Comparison of ENCODE assay signal across 18 cellular contexts in the genomic region with DNA sequence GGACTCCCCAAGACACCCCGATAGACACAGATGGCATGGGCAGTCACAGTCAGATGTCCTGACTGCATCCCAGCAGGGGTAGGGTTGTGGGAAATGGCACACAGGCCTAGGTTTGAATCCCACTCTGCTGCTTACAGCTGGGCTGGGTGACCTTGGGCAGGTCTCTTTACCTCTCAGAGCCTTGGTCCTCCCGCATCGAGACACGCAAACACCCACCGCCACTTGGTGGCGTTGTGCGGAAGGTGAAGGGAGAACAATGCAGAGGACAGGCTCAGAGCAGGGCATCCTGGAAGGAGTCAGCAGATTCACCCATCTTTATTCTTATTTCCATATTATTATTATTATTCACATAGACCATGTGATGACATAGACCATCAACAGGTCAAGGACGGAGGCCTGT.
DNase-seq lines count a peak whose midpoint lies in the region; ATAC-seq and TF ChIP-seq lines count a peak whose summit lies in the region.
"Had no signal": no experiment of that assay in that cellular context is flagged by ENCODE, and none has a peak within 500 bp of the region (broad histone marks: within the 10 kb centered on the region; RNA-seq: fewer than 3 reads in every experiment).

No MANE protein-coding gene starts in this region.

- H3K27ac ChIP-seq in OCI-LY3 (ENCODE audit: low read length) (no peak overlapping the region), endodermal cell (ENCODE audit: low read depth, low read length) (no peak overlapping the region)
- H3K27ac ChIP-seq: BLaER1 had no signal

- no peak overlapping the region for H3K4me3 ChIP-seq in OCI-LY3 (ENCODE audit: low read length)
- H3K4me3 ChIP-seq in endodermal cell (ENCODE audit: low read length) = no peak overlapping the region
- H3K4me3 ChIP-seq: BLaER1, HAP-1 had no signal

- no peaks in the 10 kb centered on the region for H4K20me1 ChIP-seq in OCI-LY3 (ENCODE audit: insufficient read depth, low read length)
- H4K20me1 ChIP-seq: BLaER1 had no signal

- H3K9me3 Mint-ChIP-seq in endodermal cell = no peaks in the 10 kb centered on the region
- H3K9me3 Mint-ChIP-seq: stimulated activated naive CD8-positive, alpha-beta T cell treated with anti-CD3 and anti-CD28 coated beads, Interleukin-15, Interleukin-2, amounts not matched to agents 100 ng/mL and 50 ng/mL, for 24 hours had no signal

- H3K27me3 ChIP-seq in OCI-LY3 (ENCODE audit: low read depth, low read length) (no peaks in the 10 kb centered on the region), endodermal cell (ENCODE audit: control insufficient read depth, insufficient read depth, low read length, poor library complexity, severe bottlenecking) (no peaks in the 10 kb centered on the region)
- H3K27me3 ChIP-seq: BLaER1 had no signal

- H3K4me1 ChIP-seq in OCI-LY3 (ENCODE audit: low read length) = no peaks in the 10 kb centered on the region
- no peaks in the 10 kb centered on the region for H3K4me1 ChIP-seq in endodermal cell (ENCODE audit: control insufficient read depth, insufficient read depth, low read length)
- H3K4me1 ChIP-seq: HAP-1 had no signal

- H3K27me3 Mint-ChIP-seq in endodermal cell (ENCODE audit: insufficient read depth) = peaks cover 3% of the 10 kb centered on the region
- H3K27me3 Mint-ChIP-seq: stimulated activated naive CD8-positive, alpha-beta T cell treated with anti-CD3 and anti-CD28 coated beads, Interleukin-15, Interleukin-2, amounts not matched to agents 100 ng/mL and 50 ng/mL, for 24 hours had no signal

- no peak overlapping the region for H3K27ac Mint-ChIP-seq in endodermal cell
- H3K27ac Mint-ChIP-seq: stimulated activated naive CD8-positive, alpha-beta T cell treated with anti-CD3 and anti-CD28 coated beads, Interleukin-15, Interleukin-2, amounts not matched to agents 100 ng/mL and 50 ng/mL, for 24 hours had no signal

- DNase-seq in 8988T (peak; percentile 38), Daoy (ENCODE audit: low read depth) (peak; percentile 48), endodermal cell (peak; percentile 78), midbrain (lab: John Stamatoyannopoulos, UW) (no peak), medulla oblongata (ENCODE audit: extremely low spot score) (no peak), NCI-H446 treated with DMSO at 0.1 percent for 48 hours (lab: John Stamatoyannopoulos, UW) (no peak)
- DNase-seq: activated gamma-delta T cell, cortex of kidney, DMS79 treated with DMSO at 0.1 percent for 48 hours, NCI-H187, NCI-H524, T-helper 9 cell had no signal

- H3K36me3 ChIP-seq in OCI-LY3 (replicated peaks; ENCODE audit: low read depth, low read length) (no peaks in the 10 kb centered on the region), endodermal cell (ENCODE audit: control insufficient read depth, insufficient read depth, low read length) (no peaks in the 10 kb centered on the region)
- H3K36me3 ChIP-seq: HAP-1 had no signal

- no peak overlapping the region for H3K4me2 ChIP-seq in OCI-LY3 (ENCODE audit: low read length)

- H3K9me3 ChIP-seq in OCI-LY3 (ENCODE audit: insufficient read depth, low read length) = no peaks in the 10 kb centered on the region
- no peaks in the 10 kb centered on the region for H3K9me3 ChIP-seq in endodermal cell (ENCODE audit: control insufficient read depth, low read length)
- H3K9me3 ChIP-seq: BLaER1, HAP-1 had no signal

- peaks cover 6% of the 10 kb centered on the region for H3K36me3 Mint-ChIP-seq in endodermal cell (ENCODE audit: low read depth)

- H3K4me1 Mint-ChIP-seq in endodermal cell = peaks cover 12% of the 10 kb centered on the region

- TF ChIP-seq CTCF in OCI-LY3 (IDR thresholded peaks at IDR 0.05; ENCODE audit: low read depth, low read length) (peak; percentile 22; the same call in 1 of the 2 replicates), endodermal cell (conservative IDR thresholded peaks at IDR 0.05) (peak; percentile 59)

- ATAC-seq in HG03460 (IDR thresholded peaks at IDR 0.05; ENCODE audit: unreplicated experiment) = no peak
- ATAC-seq: esophagus mucosa had no signal

- H3K79me2 ChIP-seq in OCI-LY3 (ENCODE audit: low read length) = no peaks in the 10 kb centered on the region

- 94 to 97% methylated on average over 5 to 8 of the region's 8 CpGs for WGBS in endodermal cell (ENCODE audit: insufficient coverage in 1 of 2, insufficient read length in 1 of 2), 2 experiments

- no peak overlapping the region for H3K4me3 Mint-ChIP-seq in endodermal cell
- H3K4me3 Mint-ChIP-seq: stimulated activated naive CD8-positive, alpha-beta T cell treated with anti-CD3 and anti-CD28 coated beads, Interleukin-15, Interleukin-2, amounts not matched to agents 100 ng/mL and 50 ng/mL, for 24 hours had no signal

- H2AFZ ChIP-seq in OCI-LY3 (ENCODE audit: low read depth, low read length) = no peak overlapping the region

- H3K9ac ChIP-seq in OCI-LY3 (ENCODE audit: low read length) (no peak overlapping the region), endodermal cell (ENCODE audit: extremely low read depth, low read length, poor library complexity, severe bottlenecking) (no peak overlapping the region)
- H3K9ac ChIP-seq: BLaER1 had no signal

Comparison
In these comparisons a context has a peak if more than half of its experiments do, and no peak if none do; other contexts are left out.
1. DNase-seq: peak in 8988T (single experiment), Daoy (single experiment) and endodermal cell (single experiment); none in midbrain (single experiment), medulla oblongata (single experiment) and NCI-H446 treated with DMSO at 0.1 percent for 48 hours (single experiment).